Comparison of ENCODE assay signal across 29 cellular contexts in genomic region chr3:156227704-156228103, GRCh38.
"Had no signal": no experiment of that assay in that cellular context is flagged by ENCODE, and none has a peak within 500 bp of the region (broad histone marks: within the 10 kb centered on the region; RNA-seq: fewer than 3 reads in every experiment).

No MANE protein-coding gene starts in this region.

- DNase-seq: hypothalamus; immature natural killer cell; kidney; left colon; left lung; lower lobe of right lung; mammary epithelial cell; mesendoderm; naive B cell; natural killer cell; nephron progenitor cell; occipital lobe; ovary; posterior cingulate gyrus; retina; right cardiac atrium; sigmoid colon; small intestine; spleen; stimulated activated CD4-positive, alpha-beta T cell treated with anti-CD3 and anti-CD28 coated beads, Interleukin-4, amount 100 ng/mL, for 24 hours; stimulated activated naive CD4-positive, alpha-beta T cell treated with Interleukin-2 at 50 U/mL for 16 hours; stimulated activated naive CD8-positive, alpha-beta T cell treated with anti-CD3 and anti-CD28 coated beads, Interleukin-15, amount 100 ng/mL, for 72 hours; substantia nigra; uterus had no signal

- H3K4me1 ChIP-seq: left lung, lower lobe of right lung, neural progenitor cell, prostate gland, sigmoid colon, spleen, tibial nerve, uterus had no signal

- H3K36me3 ChIP-seq: left lung, lower lobe of right lung, neural progenitor cell, neutrophil, ovary, prostate gland, sigmoid colon, spleen, tibial nerve, uterus had no signal

- H3K9me3 ChIP-seq: left lung, lower lobe of right lung, neutrophil, ovary, prostate gland, sigmoid colon, spleen, tibial nerve, uterus had no signal

- FAIRE-seq: islet of Langerhans, kidney, small intestine had no signal

- H3K4me3 ChIP-seq: left lung, lower lobe of right lung, neural progenitor cell, ovary, prostate gland, sigmoid colon, spleen, tibial nerve, uterus had no signal

- H3K9ac ChIP-seq: neural progenitor cell had no signal

- H3K27me3 ChIP-seq: left lung, neural progenitor cell, neutrophil, ovary, sigmoid colon, spleen, tibial nerve, uterus had no signal

- H3K27ac ChIP-seq: left lung, lower lobe of right lung, neural progenitor cell, neutrophil, ovary, prostate gland, sigmoid colon, spleen, tibial nerve, uterus had no signal

- H3K4me2 ChIP-seq: neural progenitor cell had no signal

- H2AFZ ChIP-seq: neural progenitor cell had no signal

- ATAC-seq: left colon; left lung; lower lobe of right lung; natural killer cell; right cardiac atrium; stimulated activated naive CD8-positive, alpha-beta T cell treated with anti-CD3 and anti-CD28 coated beads, Interleukin-15, amount 100 ng/mL, for 72 hours had no signal
